ENCODE assay signal across 10 cellular contexts in the genomic region with DNA sequence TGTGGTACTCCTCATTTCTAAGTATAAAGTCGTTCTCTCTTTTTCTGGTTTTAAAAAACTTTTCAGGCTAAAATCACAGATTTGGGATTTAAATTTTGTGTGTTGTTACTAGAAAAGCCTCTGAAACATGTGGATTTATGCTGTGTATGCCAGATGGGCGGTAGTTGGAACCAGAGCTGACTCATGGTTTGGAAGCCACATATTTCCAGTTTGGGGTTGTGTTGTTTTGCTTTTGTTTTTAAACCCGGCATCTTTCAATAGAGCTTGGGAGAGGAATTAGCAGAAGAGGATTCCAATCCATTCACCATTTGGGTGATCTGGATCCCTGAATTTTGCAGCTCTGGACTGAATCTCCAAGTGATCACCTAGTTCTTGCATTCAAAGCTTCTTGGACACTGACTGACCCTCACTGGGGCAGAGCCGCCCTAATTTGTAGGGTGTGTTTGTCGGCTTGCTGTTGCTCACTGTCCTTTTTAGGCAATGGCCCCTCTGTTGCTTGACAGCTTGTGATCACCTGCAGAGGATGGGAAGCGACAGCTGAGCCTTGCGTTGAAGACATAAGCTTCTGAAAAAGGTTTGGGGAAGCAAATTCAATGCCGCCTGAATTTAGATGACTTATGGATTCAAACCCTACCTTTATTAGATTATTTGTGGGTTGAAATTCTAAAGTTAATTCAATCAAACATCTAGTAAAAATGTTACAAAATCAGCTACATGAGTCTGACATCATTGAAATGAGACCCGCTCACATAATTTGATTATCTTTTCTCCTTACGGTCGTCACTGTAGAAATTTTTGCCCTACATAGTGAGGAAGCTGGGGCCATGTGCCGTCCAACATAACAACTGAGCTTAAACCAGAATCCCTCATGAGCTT.
DNase-seq lines count a peak whose midpoint lies in the region; ATAC-seq and TF ChIP-seq lines count a peak whose summit lies in the region.
"Had no signal": no experiment of that assay in that cellular context is flagged by ENCODE, and none has a peak within 500 bp of the region (broad histone marks: within the 10 kb centered on the region; RNA-seq: fewer than 3 reads in every experiment).

No MANE protein-coding gene starts in this region.

- intact Hi-C loops in mucosa of descending colon (cut with DNase I, micrococcal nuclease): no loop called here

- H3K27ac Mint-ChIP-seq in activated T-cell treated with anti-CD3 and anti-CD28 coated beads, Interleukin-2, amount 50 U/mL, for 72 hours: peak overlapping the region; percentile 85
- H3K27ac Mint-ChIP-seq in stimulated activated effector memory CD8-positive, alpha-beta T cell treated with anti-CD3 and anti-CD28 coated beads, Interleukin-12 subunit alpha, Interleukin-12 subunit beta, amount 100 ng/mL, for 72 hours: no peak overlapping the region

- TF ChIP-seq CTCF in mucosa of descending colon (IDR thresholded peaks at IDR 0.05): no peak

- ATAC-seq in activated T-cell treated with anti-CD3 and anti-CD28 coated beads, Interleukin-2, amount 50 U/mL, for 72 hours (replicated peaks in 1 of 2): peak in 1 of 2 donors; percentile 47
- ATAC-seq in activated T-cell treated with anti-CD3 and anti-CD28 coated beads, Interleukin-2, amount 50 U/mL, for 4 hours: no peak
- ATAC-seq in stimulated activated effector memory CD8-positive, alpha-beta T cell treated with anti-CD3 and anti-CD28 coated beads, Interleukin-12 subunit alpha, Interleukin-12 subunit beta, amount 100 ng/mL, for 72 hours: peak; percentile 67
- no peak for ATAC-seq in GM21515 (IDR thresholded peaks at IDR 0.05; ENCODE audit: unreplicated experiment)
- no peak for ATAC-seq in mucosa of descending colon
- ATAC-seq: activated CD4-positive, CD25-positive, alpha-beta regulatory T cell treated with anti-CD3 and anti-CD28 coated beads, Interleukin-2, amount 50 U/mL, for 24 hours had no signal

- no peak for DNase-seq in activated T-cell treated with anti-CD3 and anti-CD28 coated beads, Interleukin-2, amount 50 U/mL, for 72 hours
- no peak for DNase-seq in activated T-cell treated with anti-CD3 and anti-CD28 coated beads, Interleukin-2, amount 50 U/mL, for 4 hours
- DNase-seq in RPMI8226 (peak; percentile 59), fibroblast of gingiva (ENCODE audit: low read depth) (peak; percentile 56), mucosa of descending colon (no peak)
- no peak for DNase-seq in stimulated activated effector memory CD8-positive, alpha-beta T cell treated with anti-CD3 and anti-CD28 coated beads, Interleukin-12 subunit alpha, Interleukin-12 subunit beta, amount 100 ng/mL, for 72 hours (ENCODE audit: low spot score in 2 of 2)
- no peak for DNase-seq in stimulated activated CD4-positive, alpha-beta T cell treated with anti-CD3 and anti-CD28 coated beads, Interleukin-4, amount 100 ng/mL, for 24 hours
- DNase-seq: BE2C had no signal

- H3K4me3 ChIP-seq in mucosa of descending colon: no peak overlapping the region

- H3K4me1 ChIP-seq in mucosa of descending colon (ENCODE audit: low read depth): no peaks in the 10 kb centered on the region
- H3K4me1 ChIP-seq: BE2C had no signal

- no peaks in the 10 kb centered on the region for H3K9me3 Mint-ChIP-seq in activated T-cell treated with anti-CD3 and anti-CD28 coated beads, Interleukin-2, amount 50 U/mL, for 72 hours
- no peaks in the 10 kb centered on the region for H3K9me3 Mint-ChIP-seq in activated T-cell treated with anti-CD3 and anti-CD28 coated beads, Interleukin-2, amount 50 U/mL, for 4 hours
- no peaks in the 10 kb centered on the region for H3K9me3 Mint-ChIP-seq in stimulated activated effector memory CD8-positive, alpha-beta T cell treated with anti-CD3 and anti-CD28 coated beads, Interleukin-12 subunit alpha, Interleukin-12 subunit beta, amount 100 ng/mL, for 72 hours

- H3K36me3 Mint-ChIP-seq in activated T-cell treated with anti-CD3 and anti-CD28 coated beads, Interleukin-2, amount 50 U/mL, for 72 hours (ENCODE audit: insufficient read depth in 2 of 2): no peaks in the 10 kb centered on the region
- no peaks in the 10 kb centered on the region for H3K36me3 Mint-ChIP-seq in activated T-cell treated with anti-CD3 and anti-CD28 coated beads, Interleukin-2, amount 50 U/mL, for 4 hours (ENCODE audit: insufficient read depth)
- H3K36me3 Mint-ChIP-seq in stimulated activated effector memory CD8-positive, alpha-beta T cell treated with anti-CD3 and anti-CD28 coated beads, Interleukin-12 subunit alpha, Interleukin-12 subunit beta, amount 100 ng/mL, for 72 hours: no peaks in the 10 kb centered on the region

- H3K9me3 ChIP-seq in mucosa of descending colon: no peaks in the 10 kb centered on the region
- H3K9me3 ChIP-seq: BE2C had no signal

- peaks cover 9% of the 10 kb centered on the region for H3K4me1 Mint-ChIP-seq in activated T-cell treated with anti-CD3 and anti-CD28 coated beads, Interleukin-2, amount 50 U/mL, for 72 hours (ENCODE audit: low read depth)
- peaks cover 5% of the 10 kb centered on the region for H3K4me1 Mint-ChIP-seq in activated T-cell treated with anti-CD3 and anti-CD28 coated beads, Interleukin-2, amount 50 U/mL, for 4 hours (ENCODE audit: low read depth)
- H3K4me1 Mint-ChIP-seq in stimulated activated effector memory CD8-positive, alpha-beta T cell treated with anti-CD3 and anti-CD28 coated beads, Interleukin-12 subunit alpha, Interleukin-12 subunit beta, amount 100 ng/mL, for 72 hours: peaks cover 6% of the 10 kb centered on the region

- peaks cover 48% of the 10 kb centered on the region for H3K27me3 Mint-ChIP-seq in activated T-cell treated with anti-CD3 and anti-CD28 coated beads, Interleukin-2, amount 50 U/mL, for 72 hours (ENCODE audit: low read depth)
- peaks cover 10% of the 10 kb centered on the region for H3K27me3 Mint-ChIP-seq in activated T-cell treated with anti-CD3 and anti-CD28 coated beads, Interleukin-2, amount 50 U/mL, for 4 hours (ENCODE audit: low read depth)

- H3K36me3 ChIP-seq in mucosa of descending colon (ENCODE audit: low read depth): no peaks in the 10 kb centered on the region
- H3K36me3 ChIP-seq: BE2C had no signal

- H3K4me3 Mint-ChIP-seq in activated T-cell treated with anti-CD3 and anti-CD28 coated beads, Interleukin-2, amount 50 U/mL, for 72 hours: peak overlapping the region in 1 of 2 donors; percentile 81
- no peak overlapping the region for H3K4me3 Mint-ChIP-seq in activated T-cell treated with anti-CD3 and anti-CD28 coated beads, Interleukin-2, amount 50 U/mL, for 4 hours
- H3K4me3 Mint-ChIP-seq in stimulated activated effector memory CD8-positive, alpha-beta T cell treated with anti-CD3 and anti-CD28 coated beads, Interleukin-12 subunit alpha, Interleukin-12 subunit beta, amount 100 ng/mL, for 72 hours: no peak overlapping the region

Comparison
In these comparisons a context has a peak if more than half of its experiments do, and no peak if none do; other contexts are left out.
1. DNase-seq: peak in RPMI8226 (single experiment) and fibroblast of gingiva (single experiment); none in activated T-cell treated with anti-CD3 and anti-CD28 coated beads, Interleukin-2, amount 50 U/mL, for 72 hours (0 of 2), activated T-cell treated with anti-CD3 and anti-CD28 coated beads, Interleukin-2, amount 50 U/mL, for 4 hours (single experiment), stimulated activated effector memory CD8-positive, alpha-beta T cell treated with anti-CD3 and anti-CD28 coated beads, Interleukin-12 subunit alpha, Interleukin-12 subunit beta, amount 100 ng/mL, for 72 hours (0 of 2), stimulated activated CD4-positive, alpha-beta T cell treated with anti-CD3 and anti-CD28 coated beads, Interleukin-4, amount 100 ng/mL, for 24 hours (single experiment) and mucosa of descending colon (0 of 3).